Comparison of ENCODE assay signal across 18 cellular contexts in the genomic region with DNA sequence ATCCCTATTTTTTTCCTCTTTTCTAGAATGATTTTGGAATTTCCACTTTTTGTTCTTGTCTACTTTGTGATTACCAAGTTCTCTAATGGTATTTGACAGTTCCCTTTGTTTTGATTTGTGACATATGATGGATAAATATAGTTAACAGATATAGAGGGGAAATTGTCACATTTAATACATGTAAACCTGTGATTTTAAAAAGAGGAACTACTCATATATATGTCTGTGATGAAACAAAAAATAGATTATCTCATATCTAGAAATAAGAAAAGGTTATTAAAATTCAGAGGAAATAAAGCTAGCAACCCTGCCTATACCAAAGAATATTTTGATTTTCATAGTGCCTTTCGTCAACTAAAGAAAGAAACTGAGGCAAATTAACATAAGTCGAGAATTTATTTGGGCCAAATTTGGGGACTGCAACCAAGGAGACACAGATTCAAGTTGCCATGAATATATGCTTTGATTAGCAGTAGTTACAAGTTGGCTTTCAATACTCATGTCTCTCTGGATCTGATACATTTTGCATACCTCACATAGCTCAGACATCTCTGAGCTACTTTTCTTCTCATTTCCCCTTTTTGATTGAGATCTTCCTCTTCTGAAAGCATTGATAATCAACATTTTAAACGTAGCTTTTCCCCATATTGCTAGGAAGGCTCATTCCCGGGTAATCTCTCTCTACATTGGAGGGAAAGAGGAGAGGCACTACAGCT. TPM values are rescaled to one million over a fixed set of nuclear protein-coding genes. Genes with fewer than 3 reads are reported as not detected.
DNase-seq lines count a peak whose midpoint lies in the region; ATAC-seq and TF ChIP-seq lines count a peak whose summit lies in the region.
"Had no signal": no experiment of that assay in that cellular context is flagged by ENCODE, and none has a peak within 500 bp of the region (broad histone marks: within the 10 kb centered on the region; RNA-seq: fewer than 3 reads in every experiment).

No MANE protein-coding gene starts in this region.

- no peak overlapping the region for H4K8ac ChIP-seq in neuronal stem cell (ENCODE audit: low read depth, low read length)

- WGBS in neuronal stem cell (ENCODE audit: extremely low coverage in 2 of 2, insufficient read length in 2 of 2, insufficient replicate concordance in 1 of 2), 2 donors: no CpG with 5 or more reads among the region's 4 CpGs

- in situ Hi-C loops in GM13977 (cut with MboI; ENCODE audit: low pct_unique_long_range_greater_than_20kb, low sequenced_read_pairs, unreplicated experiment) (no loop called here), G401 (cut with HindIII; ENCODE audit: low sequenced_read_pairs) (no loop called here)

- ATAC-seq in HG02610 (IDR thresholded peaks at IDR 0.05; ENCODE audit: unreplicated experiment): peak; percentile 54
- ATAC-seq in HG03520 (IDR thresholded peaks at IDR 0.05; ENCODE audit: unreplicated experiment): peak; percentile 73

- no peak overlapping the region for H3K4ac ChIP-seq in neuronal stem cell (ENCODE audit: low read length)

- no peak overlapping the region for H3K18ac ChIP-seq in neuronal stem cell (ENCODE audit: low read length)

- no peak overlapping the region for H2BK120ac ChIP-seq in neuronal stem cell (ENCODE audit: low read depth, low read length)

- H2BK15ac ChIP-seq in neuronal stem cell (ENCODE audit: low read length): no peak overlapping the region

- no peak overlapping the region for H2BK5ac ChIP-seq in neuronal stem cell (ENCODE audit: low read length)

- no peaks in the 10 kb centered on the region for H3K79me1 ChIP-seq in neuronal stem cell (ENCODE audit: low read depth, low read length)

- DNase-seq in SKM-1 treated with dmso at 0.1 percent for 144 hours (lab: John Stamatoyannopoulos, UW; ENCODE audit: unreplicated experiment): peak; percentile 0
- DNase-seq in SKM-1 (lab: John Stamatoyannopoulos, UW; ENCODE audit: unreplicated experiment): no peak
- no peak for DNase-seq in neuronal stem cell (ENCODE audit: low spot score)
- DNase-seq in right atrium auricular region (ENCODE audit: low spot score): no peak
- no peak for DNase-seq in GM13977 (ENCODE audit: low spot score)
- no peak for DNase-seq in G401 (ENCODE audit: low spot score)
- DNase-seq: activated CD4-positive, CD25-positive, alpha-beta regulatory T cell; activated naive CD4-positive, alpha-beta T cell; CD4-positive, CD25-positive, alpha-beta regulatory T cell; cortex of kidney; EL; KBM-7; NCI-H1417 treated with DMSO at 0.1 percent for 48 hours; NCI-H446; stimulated activated CD4-positive, alpha-beta T cell treated with anti-CD3 and anti-CD28 coated beads, Interleukin-15, amount 100 ng/mL, for 24 hours had no signal

- no peak overlapping the region for H2AK5ac ChIP-seq in neuronal stem cell (ENCODE audit: low read depth, low read length)

- no peak overlapping the region for H3K4me3 ChIP-seq in neuronal stem cell (ENCODE audit: low read length in 2 of 2)
- H3K4me3 ChIP-seq in right atrium auricular region: no peak overlapping the region

- H3K36me3 ChIP-seq in neuronal stem cell (replicated peaks in 1 of 2; ENCODE audit: control insufficient read depth in 2 of 2, insufficient read depth in 2 of 2, low read length in 2 of 2): no peaks in the 10 kb centered on the region
- H3K36me3 ChIP-seq in right atrium auricular region: no peaks in the 10 kb centered on the region

- H3K27ac ChIP-seq in neuronal stem cell (replicated peaks; ENCODE audit: low read length) (no peak overlapping the region), right atrium auricular region (no peak overlapping the region)
- H3K27ac ChIP-seq: HL-60 had no signal

- H2AFZ ChIP-seq in neuronal stem cell (ENCODE audit: low read length): no peak overlapping the region

- H3K9ac ChIP-seq in neuronal stem cell (ENCODE audit: low read depth, low read length, poor library complexity): no peak overlapping the region

- H3K23ac ChIP-seq in neuronal stem cell (ENCODE audit: low read depth, low read length, poor library complexity): no peak overlapping the region

- H2BK12ac ChIP-seq in neuronal stem cell (ENCODE audit: low read length): no peak overlapping the region

- no peak overlapping the region for H3K4me2 ChIP-seq in neuronal stem cell (ENCODE audit: insufficient read depth, low read length, poor library complexity, severe bottlenecking)

- no peaks in the 10 kb centered on the region for H3K9me3 ChIP-seq in neuronal stem cell (replicated peaks in 1 of 2; ENCODE audit: control insufficient read depth in 2 of 2, insufficient read depth in 1 of 2, low read depth in 1 of 2, low read length in 2 of 2)
- no peaks in the 10 kb centered on the region for H3K9me3 ChIP-seq in right atrium auricular region

- H3K14ac ChIP-seq in neuronal stem cell (ENCODE audit: low read length): no peak overlapping the region

- no peak overlapping the region for H4K91ac ChIP-seq in neuronal stem cell (ENCODE audit: low read depth, low read length, poor library complexity)

- TF ChIP-seq CTCF in right atrium auricular region (IDR thresholded peaks at IDR 0.05) (no peak), GM13977 (IDR thresholded peaks at IDR 0.05; ENCODE audit: extremely low read depth, insufficient read depth, missing control alignments) (no peak)

- peaks cover 2 to 3% of the 10 kb centered on the region in 2 donors for H3K4me1 ChIP-seq in neuronal stem cell (ENCODE audit: control insufficient read depth in 2 of 2, insufficient read depth in 1 of 2, low read depth in 1 of 2, low read length in 2 of 2)
- no peaks in the 10 kb centered on the region for H3K4me1 ChIP-seq in right atrium auricular region

- H3K27me3 ChIP-seq in neuronal stem cell (ENCODE audit: control insufficient read depth in 3 of 3, insufficient read depth in 3 of 3, low read depth in 1 of 3, low read length in 3 of 3): no peaks in the 10 kb centered on the region
- H3K27me3 ChIP-seq in right atrium auricular region: no peaks in the 10 kb centered on the region

RNA-seq across cellular contexts. Expression of a gene that starts 15.6 kb away (rescaled TPM):
- polyA plus RNA-seq in neuronal stem cell (2013, experiment 1 of 2): 21.8 TPM
- polyA plus RNA-seq in neuronal stem cell (2013, experiment 2 of 2): 22.2 TPM
- 1 to 10 TPM; 3.9 to 5.3 TPM for total RNA-seq in right atrium auricular region
- total RNA-seq in G401 (2014; rRNA removed; shearing (Covaris generic)): 1.2 and 1.8 TPM in 2 replicates
